Comparison of ENCODE assay signal across 32 cellular contexts in the genomic region with DNA sequence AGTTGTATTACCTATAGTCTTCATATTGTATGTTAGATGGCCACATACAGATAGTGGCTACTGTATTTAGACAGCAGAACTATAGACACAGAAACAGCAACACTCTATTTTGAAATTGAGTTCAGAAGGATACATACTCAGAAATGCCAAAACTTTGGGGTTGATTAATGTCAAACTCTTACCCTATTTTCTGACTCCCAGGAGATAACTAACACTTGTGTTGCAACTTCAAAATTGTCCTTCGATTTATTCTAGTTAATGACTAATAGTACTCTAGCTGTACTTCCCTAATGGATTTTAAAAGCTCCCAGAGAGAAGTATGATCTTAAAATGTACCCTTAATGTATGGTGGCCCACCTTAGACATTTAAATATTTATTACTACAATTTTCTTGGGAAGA.
"Had no signal": no experiment of that assay in that cellular context is flagged by ENCODE, and none has a peak within 500 bp of the region (broad histone marks: within the 10 kb centered on the region; RNA-seq: fewer than 3 reads in every experiment).

No MANE protein-coding gene starts in this region.

- H3K27ac Mint-ChIP-seq: activated CD4-positive, alpha-beta memory T cell treated with anti-CD3 and anti-CD28 coated beads, Interleukin-2, amount 10 ng/mL, durations not matched to agents 7 days and 5 days; activated CD8-positive, alpha-beta memory T cell treated with anti-CD3 and anti-CD28 coated beads, Interleukin-2, amount 10 ng/mL, durations not matched to agents 7 days and 5 days; activated naive CD4-positive, alpha-beta T cell treated with anti-CD3 and anti-CD28 coated beads, Interleukin-2, amount 10 ng/mL, durations not matched to agents 7 days and 5 days; activated naive CD8-positive, alpha-beta T cell treated with anti-CD3 and anti-CD28 coated beads for 36 hours had no signal

- H2AFZ ChIP-seq: PC-9 had no signal

- H3K4me2 ChIP-seq: PC-9 had no signal

- H3K9me3 Mint-ChIP-seq: activated CD4-positive, alpha-beta memory T cell treated with anti-CD3 and anti-CD28 coated beads, Interleukin-2, amount 10 ng/mL, durations not matched to agents 7 days and 5 days; activated naive CD4-positive, alpha-beta T cell treated with anti-CD3 and anti-CD28 coated beads, Interleukin-2, amount 10 ng/mL, durations not matched to agents 7 days and 5 days; activated naive CD8-positive, alpha-beta T cell treated with anti-CD3 and anti-CD28 coated beads for 36 hours had no signal

- H3K9me3 ChIP-seq: ascending aorta had no signal

- H3K4me1 Mint-ChIP-seq: activated CD4-positive, alpha-beta memory T cell treated with anti-CD3 and anti-CD28 coated beads, Interleukin-2, amount 10 ng/mL, durations not matched to agents 7 days and 5 days; activated CD8-positive, alpha-beta memory T cell treated with anti-CD3 and anti-CD28 coated beads, Interleukin-2, amount 10 ng/mL, durations not matched to agents 7 days and 5 days; activated naive CD4-positive, alpha-beta T cell treated with anti-CD3 and anti-CD28 coated beads, Interleukin-2, amount 10 ng/mL, durations not matched to agents 7 days and 5 days; activated naive CD8-positive, alpha-beta T cell treated with anti-CD3 and anti-CD28 coated beads for 36 hours had no signal

- H3K4me3 Mint-ChIP-seq: activated CD4-positive, alpha-beta memory T cell treated with anti-CD3 and anti-CD28 coated beads, Interleukin-2, amount 10 ng/mL, durations not matched to agents 7 days and 5 days; activated CD8-positive, alpha-beta memory T cell treated with anti-CD3 and anti-CD28 coated beads, Interleukin-2, amount 10 ng/mL, durations not matched to agents 7 days and 5 days; activated naive CD4-positive, alpha-beta T cell treated with anti-CD3 and anti-CD28 coated beads, Interleukin-2, amount 10 ng/mL, durations not matched to agents 7 days and 5 days; activated naive CD8-positive, alpha-beta T cell treated with anti-CD3 and anti-CD28 coated beads for 36 hours had no signal

- H3K36me3 ChIP-seq: ascending aorta, MG63, WERI-Rb-1 had no signal

- H3K36me3 Mint-ChIP-seq: activated CD8-positive, alpha-beta memory T cell treated with anti-CD3 and anti-CD28 coated beads, Interleukin-2, amount 10 ng/mL, durations not matched to agents 7 days and 5 days; activated naive CD4-positive, alpha-beta T cell treated with anti-CD3 and anti-CD28 coated beads, Interleukin-2, amount 10 ng/mL, durations not matched to agents 7 days and 5 days; activated naive CD8-positive, alpha-beta T cell treated with anti-CD3 and anti-CD28 coated beads for 36 hours had no signal

- H3K27me3 Mint-ChIP-seq: activated naive CD4-positive, alpha-beta T cell treated with anti-CD3 and anti-CD28 coated beads, Interleukin-2, amount 10 ng/mL, durations not matched to agents 7 days and 5 days had no signal

- H3K27ac ChIP-seq: ascending aorta, PC-9, RWPE1, WERI-Rb-1 had no signal

- FAIRE-seq: RCC 7860 had no signal

- H3K27me3 ChIP-seq: ascending aorta, MG63 had no signal

- H3K4me3 ChIP-seq: ascending aorta, MG63, PC-9 had no signal

- DNase-seq: activated CD4-positive, alpha-beta memory T cell treated with anti-CD3 and anti-CD28 coated beads, Interleukin-2, amount 10 ng/mL, durations not matched to agents 7 days and 5 days; activated CD4-positive, alpha-beta T cell treated with anti-CD3 and anti-CD28 coated beads for 1 hour; activated CD4-positive, alpha-beta T cell treated with anti-CD3 and anti-CD28 coated beads for 48 hours; activated CD4-positive, CD25-positive, alpha-beta regulatory T cell; activated CD8-positive, alpha-beta memory T cell treated with anti-CD3 and anti-CD28 coated beads for 24 hours; activated CD8-positive, alpha-beta memory T cell treated with anti-CD3 and anti-CD28 coated beads, Interleukin-2, amount 10 ng/mL, durations not matched to agents 7 days and 5 days; activated CD8-positive, alpha-beta memory T cell treated with anti-CD3 and anti-CD28 coated beads, Interleukin-2, amount 50 U/mL, for 48 hours; activated effector memory CD4-positive, alpha-beta T cell treated with Interleukin-2 at 50 U/mL for 16 hours; activated naive CD4-positive, alpha-beta T cell treated with anti-CD3 and anti-CD28 coated beads, Interleukin-2, amount 10 ng/mL, durations not matched to agents 7 days and 5 days; activated naive CD8-positive, alpha-beta T cell treated with anti-CD3 and anti-CD28 coated beads for 36 hours; activated T-cell treated with anti-CD3 and anti-CD28 coated beads, Interleukin-2, amount 50 U/mL, for 48 hours; amygdala; Kasumi-1; KG1; MG63; NCI-H1048; NCI-H1105 treated with DMSO at 0.1 percent for 48 hours; NCI-H1436; NCI-H1694; NCI-H1930; NCI-H2081 treated with DMSO at 0.1 percent for 48 hours; NCI-H345; NCI-H524 treated with DMSO at 0.1 percent for 48 hours; NK-92 treated with Interleukin-12 subunit alpha and Interleukin-12 subunit beta, amount 100 ng/mL, for 24 hours; PC-9; SIG-M5; T1000; WERI-Rb-1 had no signal

- ATAC-seq: activated CD8-positive, alpha-beta memory T cell treated with anti-CD3 and anti-CD28 coated beads, Interleukin-2, amount 10 ng/mL, durations not matched to agents 7 days and 5 days; Right ventricle myocardium inferior had no signal
